In genomic region chr6:70183512-70183911, GRCh38 we compare ENCODE assay signal across 30 cellular contexts.
"Had no signal": no experiment of that assay in that cellular context is flagged by ENCODE, and none has a peak within 500 bp of the region (broad histone marks: within the 10 kb centered on the region; RNA-seq: fewer than 3 reads in every experiment).

No MANE protein-coding gene starts in this region.

- FAIRE-seq: keratinocyte, urothelium cell line had no signal

- H3K9ac ChIP-seq: neural progenitor cell, parathyroid adenoma had no signal

- H3K4me3 ChIP-seq: heart right ventricle, left lung, lower lobe of right lung, neural progenitor cell, skin epidermis, stomach, testis, thyroid gland, transverse colon, upper lobe of right lung had no signal

- H3K79me2 ChIP-seq: parathyroid adenoma had no signal

- H3K4me2 ChIP-seq: neural progenitor cell had no signal

- DNase-seq: heart right ventricle; hippocampal formation; kidney glomerular epithelial cell; left cardiac atrium; left lung; lower lobe of right lung; mammary epithelial cell; mesenchymal stem cell; naive thymus-derived CD8-positive, alpha-beta T cell; occipital lobe; retina; right cardiac atrium; stimulated activated CD4-positive, alpha-beta T cell treated with anti-CD3 and anti-CD28 coated beads, Interleukin-12 subunit alpha, Interleukin-12 subunit beta, amount 100 ng/mL, for 4 hours; stimulated activated CD4-positive, alpha-beta T cell treated with anti-CD3 and anti-CD28 coated beads, Interleukin-15, amount 100 ng/mL, for 24 hours; stimulated activated CD4-positive, alpha-beta T cell treated with anti-CD3 and anti-CD28 coated beads, Interleukin-2, amount 100 ng/mL, for 24 hours; stimulated activated CD4-positive, alpha-beta T cell treated with anti-CD3 and anti-CD28 coated beads, Interleukin-4, amount 100 ng/mL, for 1 hour; stimulated activated naive B cell treated with anti-CD40 and anti-IgM and Interleukin-4, amounts not matched to agents 10 μg/mL and 1 μg/mL and 100 μg/mL, for 72 hours; stimulated activated naive CD8-positive, alpha-beta T cell treated with anti-CD3 and anti-CD28 coated beads, Interleukin-15, Interleukin-2, amounts not matched to agents 100 U/mL and 50 U/mL, for 24 hours; stomach; testis; thyroid gland; transverse colon; upper lobe of right lung had no signal

- ATAC-seq: heart right ventricle; left cardiac atrium; left lung; lower lobe of right lung; naive thymus-derived CD8-positive, alpha-beta T cell; right cardiac atrium; sciatic nerve; stimulated activated naive B cell treated with anti-CD40 and anti-IgM and Interleukin-4, amounts not matched to agents 10 μg/mL and 1 μg/mL and 100 μg/mL, for 72 hours; stimulated activated naive CD8-positive, alpha-beta T cell treated with anti-CD3 and anti-CD28 coated beads, Interleukin-15, Interleukin-2, amounts not matched to agents 100 U/mL and 50 U/mL, for 24 hours; upper lobe of right lung had no signal

- H3K4me1 ChIP-seq: heart right ventricle, left lung, lower lobe of right lung, neural progenitor cell, parathyroid adenoma, stomach, testis, thyroid gland, transverse colon, upper lobe of right lung had no signal

- H2AFZ ChIP-seq: neural progenitor cell, parathyroid adenoma had no signal

- H3K36me3 ChIP-seq: left lung, lower lobe of right lung, neural progenitor cell, neutrophil, thyroid gland, transverse colon, upper lobe of right lung had no signal

- H3K9me3 ChIP-seq: left lung, lower lobe of right lung, neutrophil, testis, thyroid gland, transverse colon, upper lobe of right lung had no signal

- H3K27me3 ChIP-seq: heart right ventricle, left lung, neural progenitor cell, neutrophil, stomach, testis, thyroid gland, transverse colon, upper lobe of right lung had no signal

- H3K27ac ChIP-seq: heart right ventricle, left lung, lower lobe of right lung, neural progenitor cell, neutrophil, parathyroid adenoma, skin epidermis, stomach, testis, thyroid gland, transverse colon, upper lobe of right lung had no signal
